Comparison of ENCODE assay signal across 10 cellular contexts in genomic region chr4:1041147-1041935, GRCh38. TPM values are rescaled to one million over a fixed set of nuclear protein-coding genes. Genes with fewer than 3 reads are reported as not detected.
DNase-seq lines count a peak whose midpoint lies in the region; ATAC-seq and TF ChIP-seq lines count a peak whose summit lies in the region.
"Had no signal": no experiment of that assay in that cellular context is flagged by ENCODE, and none has a peak within 500 bp of the region (broad histone marks: within the 10 kb centered on the region; RNA-seq: fewer than 3 reads in every experiment).

No MANE protein-coding gene starts in this region.

- CTCF ChIA-PET in SK-N-SH (lab: Yijun Ruan, JAX): no interaction called here

- peaks cover 8% of the 10 kb centered on the region for H3F3A ChIP-seq in SK-N-SH (replicated peaks; ENCODE audit: insufficient read depth)

- H3K27ac ChIP-seq in SK-N-SH (ENCODE audit: low read depth in 2 of 2, low read length in 1 of 2) (peak overlapping the region in 1 of 2 experiments; percentile 23; a peak in 2 of 4 replicates), uterus (peak overlapping the region in 1 of 2 donors; percentile 24)
- H3K27ac ChIP-seq: body of pancreas had no signal

- no peaks in the 10 kb centered on the region for H3K36me3 ChIP-seq in SK-N-SH (replicated peaks in 1 of 2; ENCODE audit: control insufficient read depth in 1 of 2, insufficient read depth in 2 of 2, low read length in 1 of 2)
- H3K36me3 ChIP-seq in uterus: no peaks in the 10 kb centered on the region

- no peaks in the 10 kb centered on the region for H3K9me3 Mint-ChIP-seq in progenitor cell of endocrine pancreas (ENCODE audit: low read depth)
- peaks cover 0 to 7% of the 10 kb centered on the region in 2 donors for H3K9me3 Mint-ChIP-seq in stimulated activated naive CD8-positive, alpha-beta T cell treated with anti-CD3 and anti-CD28 coated beads, Interleukin-15, amount 100 ng/mL, for 72 hours

- no peak overlapping the region for H3K4me3 ChIP-seq in SK-N-SH (ENCODE audit: low read depth in 2 of 2, low read length in 1 of 2)
- H3K4me3 ChIP-seq in fibroblast of villous mesenchyme (ENCODE audit: low read depth, low read length): no peak overlapping the region
- H3K4me3 ChIP-seq in uterus: no peak overlapping the region
- H3K4me3 ChIP-seq: body of pancreas had no signal

- no peak overlapping the region for H2AFZ ChIP-seq in SK-N-SH (ENCODE audit: low read depth)

- no peak for TF ChIP-seq RAD21 in SK-N-SH (IDR thresholded peaks at IDR 0.05; ENCODE audit: low read length)

- H3K9ac ChIP-seq in SK-N-SH: no peak overlapping the region

- TF ChIP-seq CTCF in SK-N-SH (IDR thresholded peaks at IDR 0.05) (no peak), fibroblast of villous mesenchyme (IDR thresholded peaks at IDR 0.05; ENCODE audit: insufficient read depth, low read depth, low read length) (no peak), progenitor cell of endocrine pancreas (IDR thresholded peaks at IDR 0.05; ENCODE audit: unreplicated experiment) (no peak), uterus (IDR thresholded peaks at IDR 0.05) (no peak)

- H3K27me3 ChIP-seq in SK-N-SH (ENCODE audit: insufficient read depth): peaks cover 9% of the 10 kb centered on the region; the same call in 1 of the 2 replicates
- no peaks in the 10 kb centered on the region for H3K27me3 ChIP-seq in uterus

- WGBS in SK-N-SH (ENCODE audit: low lambda C conversion rate): 19% methylated on average over 15 of the region's 36 CpGs

- TF ChIP-seq POLR2A in uterus (IDR thresholded peaks at IDR 0.05): no peak

- H3K4me3 Mint-ChIP-seq in progenitor cell of endocrine pancreas (ENCODE audit: low read depth): peak overlapping the region; percentile 32
- no peak overlapping the region for H3K4me3 Mint-ChIP-seq in stimulated activated naive CD8-positive, alpha-beta T cell treated with anti-CD3 and anti-CD28 coated beads, Interleukin-15, amount 100 ng/mL, for 72 hours

- peak; percentile 44 for DNase-seq in EH (ENCODE audit: low read depth)
- no peak for DNase-seq in SK-N-SH
- DNase-seq in fibroblast of villous mesenchyme (ENCODE audit: low read depth): peak; percentile 10
- no peak for DNase-seq in progenitor cell of endocrine pancreas (ENCODE audit: low spot score, unreplicated experiment)
- DNase-seq in NCI-H446 treated with DMSO at 0.1 percent for 48 hours (lab: John Stamatoyannopoulos, UW): no peak
- DNase-seq in uterus: no peak
- DNase-seq in stimulated activated naive CD8-positive, alpha-beta T cell treated with anti-CD3 and anti-CD28 coated beads, Interleukin-15, amount 100 ng/mL, for 72 hours: no peak
- DNase-seq: activated CD4-positive, alpha-beta T cell treated with anti-CD3 and anti-CD28 coated beads for 4 hours; body of pancreas had no signal

- H3K4me1 Mint-ChIP-seq in progenitor cell of endocrine pancreas (ENCODE audit: low read depth): peaks cover 20% of the 10 kb centered on the region
- peaks cover 13% of the 10 kb centered on the region for H3K4me1 Mint-ChIP-seq in stimulated activated naive CD8-positive, alpha-beta T cell treated with anti-CD3 and anti-CD28 coated beads, Interleukin-15, amount 100 ng/mL, for 72 hours

- no peaks in the 10 kb centered on the region for H4K20me1 ChIP-seq in SK-N-SH (ENCODE audit: insufficient read depth)

- no peaks in the 10 kb centered on the region for H3K9me2 ChIP-seq in SK-N-SH

- TF ChIP-seq EP300 in SK-N-SH (IDR thresholded peaks at IDR 0.05; ENCODE audit: borderline replicate concordance in 1 of 2, low read depth in 1 of 2, low read length in 1 of 2): no peak

- H3K9me3 ChIP-seq in SK-N-SH: no peaks in the 10 kb centered on the region
- H3K9me3 ChIP-seq in uterus: no peaks in the 10 kb centered on the region
- H3K9me3 ChIP-seq: body of pancreas had no signal

- H3K36me3 Mint-ChIP-seq in progenitor cell of endocrine pancreas (ENCODE audit: insufficient read depth): no peaks in the 10 kb centered on the region

- POLR2A ChIA-PET in SK-N-SH (lab: Yijun Ruan, JAX): no interaction called here

- no peak for ATAC-seq in stimulated activated naive CD8-positive, alpha-beta T cell treated with anti-CD3 and anti-CD28 coated beads, Interleukin-15, amount 100 ng/mL, for 72 hours
- no peak for ATAC-seq in GM21515 (IDR thresholded peaks at IDR 0.05; ENCODE audit: unreplicated experiment)
- ATAC-seq: body of pancreas had no signal

- H3K4me2 ChIP-seq in SK-N-SH: peak overlapping the region; percentile 10; the same call in 1 of the 2 replicates

- no peaks in the 10 kb centered on the region for H3K79me2 ChIP-seq in SK-N-SH (ENCODE audit: insufficient read depth)

- H3K27me3 Mint-ChIP-seq in progenitor cell of endocrine pancreas: peaks cover 4% of the 10 kb centered on the region
- H3K27me3 Mint-ChIP-seq in stimulated activated naive CD8-positive, alpha-beta T cell treated with anti-CD3 and anti-CD28 coated beads, Interleukin-15, amount 100 ng/mL, for 72 hours: peaks cover 31% of the 10 kb centered on the region

- intact Hi-C loops in uterus (cut with DNase I; ENCODE audit: low total_unique reads): no loop called here

- peak overlapping the region; percentile 92 for H3K27ac Mint-ChIP-seq in progenitor cell of endocrine pancreas
- no peak overlapping the region for H3K27ac Mint-ChIP-seq in stimulated activated naive CD8-positive, alpha-beta T cell treated with anti-CD3 and anti-CD28 coated beads, Interleukin-15, amount 100 ng/mL, for 72 hours

- H3K4me1 ChIP-seq in SK-N-SH (ENCODE audit: control insufficient read depth in 1 of 2, insufficient read depth in 2 of 2, low read depth in 1 of 2, low read length in 1 of 2) (peaks cover 3 to 28% of the 10 kb centered on the region in 2 experiments; a peak in 2 of 4 replicates), uterus (peaks cover 4 to 9% of the 10 kb centered on the region in 2 donors)

TF ChIP-seq in SK-N-SH, 30 proteins besides CTCF, POLR2A, EP300 and RAD21:
- TF ChIP-seq RFX5 (IDR thresholded peaks at IDR 0.05; ENCODE audit: low read length) (no peak), SMC3 (IDR thresholded peaks at IDR 0.05; ENCODE audit: low read depth, low read length) (no peak), TCF12 (IDR thresholded peaks at IDR 0.05) (no peak), YY1 (IDR thresholded peaks at IDR 0.05; ENCODE audit: low read depth) (no peak), TEAD4 (IDR thresholded peaks at IDR 0.05; ENCODE audit: borderline replicate concordance, insufficient read depth) (no peak)

RNA-seq across cellular contexts. Expression of gene FGFRL1, which starts 29.9 kb away (rescaled TPM):
- polyA plus RNA-seq in SK-N-SH (2012; rRNA removed): 18.9 and 22.5 TPM in 2 replicates
- 11.5 and 26.0 TPM in 2 replicates for polyA plus RNA-seq in SK-N-SH (2012; cell fraction: cytosol; rRNA removed)
- polyA plus RNA-seq in SK-N-SH (2012; cell fraction: nucleus; rRNA removed): 32.3 and 42.1 TPM in 2 replicates
- total RNA-seq in fibroblast of villous mesenchyme (8.1 and 8.6 TPM in 2 replicates), progenitor cell of endocrine pancreas (121 and 126 TPM in 2 replicates), uterus (10 to 100 TPM in 2 of 4 donors, 1 to 10 TPM in 2; 2.8 to 24.8 (median 13.9) TPM)

RNA-seq across cellular contexts. Expression of gene SLC26A1, which starts 48.1 kb away (rescaled TPM):
- polyA plus RNA-seq in SK-N-SH (2012; rRNA removed): 0.05 and 0.08 TPM in 2 replicates
- polyA plus RNA-seq in SK-N-SH (2012; cell fraction: cytosol; rRNA removed): 0.04 and 0.13 TPM in 2 replicates
- polyA plus RNA-seq in SK-N-SH (2012; cell fraction: nucleus; rRNA removed): 0.48 and 0.63 TPM in 2 replicates
- total RNA-seq in fibroblast of villous mesenchyme (under 0.01 and 0.32 TPM in 2 replicates), progenitor cell of endocrine pancreas (2.6 and 3.3 TPM in 2 replicates), uterus (under 1 TPM in 2 of 4 donors, not detected in 2; 0.07 to 0.12 TPM)

RNA-seq across cellular contexts. Expression of gene IDUA, which starts 54.5 kb away (rescaled TPM):
- polyA plus RNA-seq in SK-N-SH (2012; rRNA removed): 24.4 and 32.1 TPM in 2 replicates
- 5.1 and 7.1 TPM in 2 replicates for polyA plus RNA-seq in SK-N-SH (2012; cell fraction: cytosol; rRNA removed)
- 333 and 514 TPM in 2 replicates for polyA plus RNA-seq in SK-N-SH (2012; cell fraction: nucleus; rRNA removed)
- total RNA-seq in fibroblast of villous mesenchyme (10.4 and 19.3 TPM in 2 replicates), progenitor cell of endocrine pancreas (79.4 and 87.0 TPM in 2 replicates), uterus (10 to 100 TPM in 2 of 4 donors, 1 to 10 TPM in 2; 2.8 to 45.8 (median 9.9) TPM)

Comparison
In these comparisons a context has a peak if more than half of its experiments do, and no peak if none do; other contexts are left out.
1. DNase-seq: peak in EH (single experiment) and fibroblast of villous mesenchyme (single experiment); none in SK-N-SH (single experiment), progenitor cell of endocrine pancreas (single experiment), NCI-H446 treated with DMSO at 0.1 percent for 48 hours (single experiment), uterus (0 of 2) and stimulated activated naive CD8-positive, alpha-beta T cell treated with anti-CD3 and anti-CD28 coated beads, Interleukin-15, amount 100 ng/mL, for 72 hours (0 of 2).